Comparison of ENCODE assay signal across 8 cellular contexts in genomic region chr2:42494434-42495233, GRCh38. TPM values are rescaled to one million over a fixed set of nuclear protein-coding genes. Genes with fewer than 3 reads are reported as not detected.
DNase-seq lines count a peak whose midpoint lies in the region; ATAC-seq, FAIRE-seq and TF ChIP-seq lines count a peak whose summit lies in the region.

No MANE protein-coding gene starts in this region.

- no peak for FAIRE-seq in frontal cortex (lab: Jason Lieb, UNC)

- TF ChIP-seq CTCF in DND-41 (IDR thresholded peaks at IDR 0.05; ENCODE audit: borderline replicate concordance, extremely low read depth, low read length, poor library complexity, severe bottlenecking) (peak; percentile 94), Loucy (conservative IDR thresholded peaks at IDR 0.05; ENCODE audit: low read length) (peak; percentile 95), RWPE2 (IDR thresholded peaks at IDR 0.05; ENCODE audit: poor library complexity, severe bottlenecking) (peak; percentile 96)

- H3K9me2 ChIP-seq in Loucy (replicated peaks; ENCODE audit: low read depth, low read length) = no peaks in the 10 kb centered on the region

- H3K4me3 ChIP-seq in DND-41 (ENCODE audit: low read depth in 1 of 2, low read length in 2 of 2) (peak overlapping the region; percentile 17 to 55; a peak in 3 of 4 replicates), Loucy (ENCODE audit: low read length, poor library complexity, severe bottlenecking) (peak overlapping the region; percentile 68), RWPE2 (ENCODE audit: severe bottlenecking) (peak overlapping the region; percentile 32)

- H3F3A ChIP-seq in Loucy (ENCODE audit: low read depth) = no peaks in the 10 kb centered on the region

- peak overlapping the region; percentile 39 for H3K9ac ChIP-seq in DND-41 (ENCODE audit: low read depth, low read length)
- no peak overlapping the region for H3K9ac ChIP-seq in Loucy (ENCODE audit: low read depth, low read length, poor library complexity, severe bottlenecking)

- H3K27me3 ChIP-seq in DND-41 (ENCODE audit: insufficient read depth, low read length, poor library complexity) = no peaks in the 10 kb centered on the region
- H3K27me3 ChIP-seq in Loucy (ENCODE audit: insufficient read depth, low read length, poor library complexity, severe bottlenecking) = no peaks in the 10 kb centered on the region
- peaks cover 41% of the 10 kb centered on the region for H3K27me3 ChIP-seq in RWPE2 (ENCODE audit: insufficient read depth, poor library complexity, severe bottlenecking)

- H2AFZ ChIP-seq in DND-41 (ENCODE audit: low read depth, low read length) (peak overlapping the region; percentile 76), Loucy (ENCODE audit: low read length) (peak overlapping the region; percentile 76)

- H3K4me1 ChIP-seq in DND-41 (ENCODE audit: insufficient read depth, low read length) (peaks cover 13% of the 10 kb centered on the region), Loucy (ENCODE audit: insufficient read depth, low read length, poor library complexity, severe bottlenecking) (peaks cover 4% of the 10 kb centered on the region), RWPE2 (ENCODE audit: insufficient read depth, poor library complexity, severe bottlenecking) (no peaks in the 10 kb centered on the region)

- H3K79me2 ChIP-seq in DND-41 (ENCODE audit: insufficient read depth, low read length) (no peaks in the 10 kb centered on the region), Loucy (ENCODE audit: insufficient read depth, low read length) (no peaks in the 10 kb centered on the region)

- H3K27ac ChIP-seq in DND-41 (ENCODE audit: low read length) (no peak overlapping the region), RWPE2 (ENCODE audit: poor library complexity, severe bottlenecking) (no peak overlapping the region), substantia nigra (ENCODE audit: low read depth, low read length, poor library complexity, severe bottlenecking) (no peak overlapping the region)

- ATAC-seq in DND-41 (ENCODE audit: insufficient read depth, low read depth) (peak; percentile 86), RWPE2 (ENCODE audit: low read depth) (peak; percentile 92)

- H3K9me3 ChIP-seq in DND-41 (ENCODE audit: insufficient read depth, low read length, severe bottlenecking) = no peaks in the 10 kb centered on the region
- H3K9me3 ChIP-seq in Loucy (ENCODE audit: insufficient read depth, low read depth, low read length) = no peaks in the 10 kb centered on the region
- H3K9me3 ChIP-seq in RWPE2 (ENCODE audit: severe bottlenecking) = no peaks in the 10 kb centered on the region

- H4K20me1 ChIP-seq in DND-41 (ENCODE audit: insufficient read depth, low read length) = no peaks in the 10 kb centered on the region
- no peaks in the 10 kb centered on the region for H4K20me1 ChIP-seq in Loucy (ENCODE audit: insufficient read depth, low read length, poor library complexity, severe bottlenecking)

- H3K36me3 ChIP-seq in DND-41 (ENCODE audit: insufficient read depth, low read length) = no peaks in the 10 kb centered on the region
- no peaks in the 10 kb centered on the region for H3K36me3 ChIP-seq in Loucy (ENCODE audit: insufficient read depth, low read length)
- no peaks in the 10 kb centered on the region for H3K36me3 ChIP-seq in RWPE2 (ENCODE audit: low read depth)

- DNase-seq in DND-41 (peak; percentile 74), GOT3 (lab: John Stamatoyannopoulos, UW) (peak; percentile 25), RWPE2 (ENCODE audit: low spot score) (peak; percentile 79), frontal cortex (ENCODE audit: low spot score in 2 of 2) (peak; percentile 63 to 67), nucleus accumbens (lab: John Stamatoyannopoulos, UW) (peak in 48 of 56 donors; percentile 3 to 83 (median 46)), substantia nigra (lab: John Stamatoyannopoulos, UW) (peak in 39 of 49 donors; percentile 2 to 71 (median 36))
- peak; percentile 91 for DNase-seq in activated effector memory CD4-positive, alpha-beta T cell treated with anti-CD3 and anti-CD28 coated beads, Interleukin-2, amount 50 U/mL, for 16 hours

- H3K4me2 ChIP-seq in DND-41 (ENCODE audit: insufficient read depth, low read length) = peak overlapping the region; percentile 79
- peak overlapping the region; percentile 72 for H3K4me2 ChIP-seq in Loucy (ENCODE audit: low read depth, low read length, poor library complexity, severe bottlenecking)

RNA-seq across cellular contexts. Expression of gene KCNG3, which starts 0.9 kb away (rescaled TPM):
- total RNA-seq in frontal cortex = 1.2 TPM

Comparison
In these comparisons a context has a peak if more than half of its experiments do, and no peak if none do; other contexts are left out.
1. DNase-seq: peak in every context shown above with its lines; median percentile 91 in activated effector memory CD4-positive, alpha-beta T cell treated with anti-CD3 and anti-CD28 coated beads, Interleukin-2, amount 50 U/mL, for 16 hours; 79 in RWPE2; 74 in DND-41; 65 in frontal cortex; 46 in nucleus accumbens; 36 in substantia nigra; 25 in GOT3.